10 cellular contexts compared by ENCODE assay signal in genomic region chr14:103329421-103330347, GRCh38. TPM values are rescaled to one million over a fixed set of nuclear protein-coding genes. Genes with fewer than 3 reads are reported as not detected.
DNase-seq lines count a peak whose midpoint lies in the region; ATAC-seq, FAIRE-seq and TF ChIP-seq lines count a peak whose summit lies in the region.
"Had no signal": no experiment of that assay in that cellular context is flagged by ENCODE, and none has a peak within 500 bp of the region (broad histone marks: within the 10 kb centered on the region; RNA-seq: fewer than 3 reads in every experiment).

No MANE protein-coding gene starts in this region.

- H3K27ac ChIP-seq in astrocyte (ENCODE audit: low read depth, low read length) (no peak overlapping the region), lung (ENCODE audit: low read depth in 1 of 2, low read length in 1 of 2) (no peak overlapping the region)

- H3K4me1 ChIP-seq in astrocyte (ENCODE audit: insufficient read depth, low read length) (no peaks in the 10 kb centered on the region), lung (ENCODE audit: control insufficient read depth in 2 of 2, insufficient read depth in 2 of 2, low read length in 2 of 2) (peaks cover 0 to 2% of the 10 kb centered on the region in 2 donors)

- no peak for TF ChIP-seq POLR2A in GM12891 (IDR thresholded peaks at IDR 0.05; ENCODE audit: low read depth, low read length)

- no peak overlapping the region for H2AFZ ChIP-seq in astrocyte (ENCODE audit: low read depth, low read length)

- H3K36me3 ChIP-seq in astrocyte (ENCODE audit: insufficient read depth, low read length) (no peaks in the 10 kb centered on the region), lung (ENCODE audit: control insufficient read depth in 2 of 2, insufficient read depth in 2 of 2, low read length in 2 of 2) (no peaks in the 10 kb centered on the region)

- no peak overlapping the region for H3K9ac ChIP-seq in astrocyte (ENCODE audit: low read length)

- no peak overlapping the region for H3K27ac Mint-ChIP-seq in astrocyte (ENCODE audit: unreplicated experiment)
- H3K27ac Mint-ChIP-seq in stimulated activated memory B cell treated with anti-CD40 and anti-IgM and Interleukin-4, amounts not matched to agents 10 μg/mL and 1 μg/mL and 100 μg/mL, for 72 hours, result no peak overlapping the region

- no peaks in the 10 kb centered on the region for H3K36me3 Mint-ChIP-seq in astrocyte (ENCODE audit: low read depth, unreplicated experiment)
- H3K36me3 Mint-ChIP-seq in stimulated activated memory B cell treated with anti-CD40 and anti-IgM and Interleukin-4, amounts not matched to agents 10 μg/mL and 1 μg/mL and 100 μg/mL, for 72 hours, result no peaks in the 10 kb centered on the region

- FAIRE-seq in GM12891 (lab: Jason Lieb, UNC) (no peak), astrocyte (lab: Jason Lieb, UNC) (no peak)

- H3K4me3 ChIP-seq in astrocyte (ENCODE audit: insufficient read depth, low read depth, low read length) (no peak overlapping the region), lung (no peak overlapping the region)

- H3K9me3 ChIP-seq in astrocyte (ENCODE audit: insufficient read depth, low read depth, low read length) (no peaks in the 10 kb centered on the region), lung (ENCODE audit: control insufficient read depth in 2 of 2, insufficient read depth in 1 of 2, low read length in 1 of 2) (no peaks in the 10 kb centered on the region)

- peaks cover 12% of the 10 kb centered on the region for H3K4me1 Mint-ChIP-seq in astrocyte (ENCODE audit: low read depth, unreplicated experiment)
- H3K4me1 Mint-ChIP-seq in stimulated activated memory B cell treated with anti-CD40 and anti-IgM and Interleukin-4, amounts not matched to agents 10 μg/mL and 1 μg/mL and 100 μg/mL, for 72 hours, result peaks cover 11% of the 10 kb centered on the region

- H3K9me3 Mint-ChIP-seq in astrocyte (ENCODE audit: unreplicated experiment), result no peaks in the 10 kb centered on the region
- no peaks in the 10 kb centered on the region for H3K9me3 Mint-ChIP-seq in stimulated activated memory B cell treated with anti-CD40 and anti-IgM and Interleukin-4, amounts not matched to agents 10 μg/mL and 1 μg/mL and 100 μg/mL, for 72 hours

- no peak overlapping the region for H3K4me2 ChIP-seq in astrocyte (ENCODE audit: low read length)

- TF ChIP-seq CTCF in astrocyte (IDR thresholded peaks at IDR 0.05; ENCODE audit: insufficient read depth, low read depth, low read length), result no peak
- TF ChIP-seq CTCF in lung (IDR thresholded peaks at IDR 0.05; ENCODE audit: control extremely low read depth, extremely low read depth), result no peak

- H4K20me1 ChIP-seq in astrocyte (ENCODE audit: insufficient read depth, low read length), result no peaks in the 10 kb centered on the region

- peak overlapping the region; percentile 27 for H3K4me3 Mint-ChIP-seq in astrocyte (ENCODE audit: unreplicated experiment)
- no peak overlapping the region for H3K4me3 Mint-ChIP-seq in stimulated activated memory B cell treated with anti-CD40 and anti-IgM and Interleukin-4, amounts not matched to agents 10 μg/mL and 1 μg/mL and 100 μg/mL, for 72 hours

- WGBS in lung, 2 donors, result 63 to 64% methylated on average over 14 of the region's 14 CpGs

- no peak for ATAC-seq in lung (ENCODE audit: insufficient read depth, low FRiP score)
- no peak for ATAC-seq in GM18870 (IDR thresholded peaks at IDR 0.05; ENCODE audit: unreplicated experiment)
- ATAC-seq in GM21515 (IDR thresholded peaks at IDR 0.05; ENCODE audit: unreplicated experiment), result no peak
- ATAC-seq in stimulated activated memory B cell treated with anti-CD40 and anti-IgM and Interleukin-4, amounts not matched to agents 10 μg/mL and 1 μg/mL and 100 μg/mL, for 72 hours, result no peak
- no peak for ATAC-seq in HG03280 (IDR thresholded peaks at IDR 0.05; ENCODE audit: unreplicated experiment)

- DNase-seq in GM12891 (ENCODE audit: insufficient read length, low spot score) (no peak), NCI-H2029 (lab: John Stamatoyannopoulos, UW) (peak; percentile 13), astrocyte (ENCODE audit: low read depth) (peak; percentile 11), lung (ENCODE audit: low spot score) (peak; percentile 73)
- DNase-seq: activated naive CD4-positive, alpha-beta T cell treated with Interleukin-2 at 50 U/mL for 16 hours; NCI-H1436 treated with DMSO at 0.1 percent for 48 hours had no signal

- H3K27me3 ChIP-seq in astrocyte (ENCODE audit: insufficient read depth, low read length) (no peaks in the 10 kb centered on the region), lung (ENCODE audit: control insufficient read depth, insufficient read depth) (no peaks in the 10 kb centered on the region)

- peaks cover 5% of the 10 kb centered on the region for H3K79me2 ChIP-seq in astrocyte (ENCODE audit: insufficient read depth, low read length)

- peaks cover 24% of the 10 kb centered on the region for H3K27me3 Mint-ChIP-seq in astrocyte (ENCODE audit: low read depth, unreplicated experiment)
- H3K27me3 Mint-ChIP-seq in stimulated activated memory B cell treated with anti-CD40 and anti-IgM and Interleukin-4, amounts not matched to agents 10 μg/mL and 1 μg/mL and 100 μg/mL, for 72 hours, result peaks cover 9% of the 10 kb centered on the region

TF ChIP-seq in GM12891, 5 proteins besides CTCF, POLR2A, EP300 and RAD21:
- no peak for TF ChIP-seq TAF1 (IDR thresholded peaks at IDR 0.05; ENCODE audit: low read depth, low read length)
- TF ChIP-seq SPI1 (IDR thresholded peaks at IDR 0.05; ENCODE audit: low read depth, low read length), result peak; percentile 90

RNA-seq across cellular contexts. Expression of gene EIF5, which starts 4.4 kb away (rescaled TPM):
- 139 TPM for polyA plus RNA-seq in GM12891 (2012; ENCODE audit: low read depth, missing spikeins)
- total RNA-seq in astrocyte, result 330 and 337 TPM in 2 replicates
- total RNA-seq in lung, result 100 to 1,000 TPM; 161 to 255 TPM
- polyA plus RNA-seq in lung, result 100 to 1,000 TPM in 1 of 2 donors, 10 to 100 TPM in 1; 50.4 to 161 TPM

RNA-seq across cellular contexts. Expression of gene MARK3, which starts 55.5 kb away (rescaled TPM):
- polyA plus RNA-seq in GM12891 (2012; ENCODE audit: low read depth, missing spikeins), result 37.0 TPM
- total RNA-seq in astrocyte (111 and 124 TPM in 2 replicates), lung (100 to 1,000 TPM; 103 to 177 TPM)
- 10 to 100 TPM; 56.2 to 97.9 TPM for polyA plus RNA-seq in lung
